8 cellular contexts compared by ENCODE assay signal in genomic region chr19:5014941-5015340, GRCh38.
"Had no signal": no experiment of that assay in that cellular context is flagged by ENCODE, and none has a peak within 500 bp of the region (broad histone marks: within the 10 kb centered on the region; RNA-seq: fewer than 3 reads in every experiment).

No MANE protein-coding gene starts in this region.

- H3K4me2 ChIP-seq: GM23338 had no signal

- ATAC-seq: GM23338, HepG2 had no signal

- H3K9me3 Mint-ChIP-seq: HFFc6, IgD-negative memory B cell had no signal

- H3K4me3 ChIP-seq: GM23338 had no signal

- H2AFZ ChIP-seq: GM23338 had no signal

- H3K27ac ChIP-seq: HL-60 had no signal

- H3K4me3 Mint-ChIP-seq: GM23338, H9, HFFc6, IgD-negative memory B cell had no signal

- H3K27me3 Mint-ChIP-seq: IgD-negative memory B cell had no signal

- H3K27ac Mint-ChIP-seq: GM23338, HFFc6, IgD-negative memory B cell had no signal

- H3K4me1 Mint-ChIP-seq: GM23338, H9 had no signal

- DNase-seq: H9, HCEC 1CT, HFFc6, KBM-7 had no signal
